In genomic region chr16:48102083-48103008, GRCh38 we compare ENCODE assay signal across 15 cellular contexts. TPM values are rescaled to one million over a fixed set of nuclear protein-coding genes. Genes with fewer than 3 reads are reported as not detected.
DNase-seq lines count a peak whose midpoint lies in the region; ATAC-seq and TF ChIP-seq lines count a peak whose summit lies in the region.
"Had no signal": no experiment of that assay in that cellular context is flagged by ENCODE, and none has a peak within 500 bp of the region (broad histone marks: within the 10 kb centered on the region; RNA-seq: fewer than 3 reads in every experiment).

No MANE protein-coding gene starts in this region.

- H3F3A ChIP-seq in GM23338 (replicated peaks; ENCODE audit: low read depth): no peaks in the 10 kb centered on the region

- H4K20me1 ChIP-seq in GM23338 (replicated peaks; ENCODE audit: insufficient read depth): no peaks in the 10 kb centered on the region

- no peak for ATAC-seq in GM23338

- peaks cover 6% of the 10 kb centered on the region; the same call in 1 of the 2 replicates for H3K9me2 ChIP-seq in GM23338 (ENCODE audit: insufficient read depth)

- H3K36me3 ChIP-seq in GM23338 (ENCODE audit: insufficient read depth): no peaks in the 10 kb centered on the region
- H3K36me3 ChIP-seq: Peyer's patch had no signal

- no peaks in the 10 kb centered on the region for H3K36me3 Mint-ChIP-seq in GM23338 (ENCODE audit: low read depth)

- no peak overlapping the region for H3K27ac Mint-ChIP-seq in GM23338

- peaks cover 5% of the 10 kb centered on the region; the same call in 1 of the 2 replicates for H3K4me1 ChIP-seq in GM23338 (ENCODE audit: insufficient read depth)
- H3K4me1 ChIP-seq: Peyer's patch had no signal

- H3K27ac ChIP-seq in GM23338 (ENCODE audit: low read depth): no peak overlapping the region
- H3K27ac ChIP-seq: C4-2B, Peyer's patch had no signal

- peak overlapping the region; percentile 32; the same call in 1 of the 2 replicates for H2AFZ ChIP-seq in GM23338

- H3K27me3 ChIP-seq in GM23338 (ENCODE audit: insufficient read depth): no peaks in the 10 kb centered on the region
- H3K27me3 ChIP-seq: Peyer's patch had no signal

- TF ChIP-seq CTCF in GM23338 (conservative IDR thresholded peaks at IDR 0.05; ENCODE audit: low read depth in 2 of 2): no peak

- peaks cover 17% of the 10 kb centered on the region for H3K4me1 Mint-ChIP-seq in GM23338

- no peaks in the 10 kb centered on the region; the same call in 2 of the 3 replicates for H3K9me3 Mint-ChIP-seq in GM23338

- no peak overlapping the region for H3K4me3 Mint-ChIP-seq in GM23338

- H3K79me2 ChIP-seq in GM23338 (replicated peaks; ENCODE audit: insufficient read depth): no peaks in the 10 kb centered on the region

- DNase-seq in DMS53 (lab: John Stamatoyannopoulos, UW) (peak; percentile 7), DMS53 treated with DMSO at 0.1 percent for 48 hours (lab: John Stamatoyannopoulos, UW; ENCODE audit: unreplicated experiment) (no peak), GM23338 (ENCODE audit: low spot score) (no peak), NCI-H69 (lab: John Stamatoyannopoulos, UW) (peak; percentile 74), medulla oblongata (ENCODE audit: extremely low spot score) (peak; percentile 9), putamen (ENCODE audit: low spot score) (no peak), SW480 (ENCODE audit: low spot score) (no peak), 8988T (no peak)
- DNase-seq: COR-L47, GF-D8, MM.1S, NCI-H146, Peyer's patch had no signal

- peaks cover 7% of the 10 kb centered on the region for H3K27me3 Mint-ChIP-seq in GM23338 (ENCODE audit: insufficient read depth, low read depth, poor library complexity)

- no peak overlapping the region for H3K4me2 ChIP-seq in GM23338

- no peak overlapping the region for H3K4me3 ChIP-seq in GM23338
- H3K4me3 ChIP-seq: Peyer's patch had no signal

TF ChIP-seq in GM23338, 12 proteins besides CTCF, POLR2A, EP300 and RAD21:
- TF ChIP-seq CREB1 (CRISPR knock-in tag; IDR thresholded peaks at IDR 0.05; ENCODE audit: low read depth) (no peak), POLR2AphosphoS5 (IDR thresholded peaks at IDR 0.05; ENCODE audit: low read depth) (no peak)

RNA-seq across cellular contexts. Expression of gene ABCC12, which starts 53.4 kb away (rescaled TPM):
- not detected in 2 replicates for total RNA-seq in GM23338 (2014; rRNA removed; shearing (Covaris generic))
- not detected in 2 replicates for polyA plus RNA-seq in GM23338 (2016; fragmentation: Nextera tagmentation; extraction: Ambion mirVana)
- total RNA-seq: NCI-H460, Peyer's patch had no signal

Comparison
In these comparisons a context has a peak if more than half of its experiments do, and no peak if none do; other contexts are left out.
1. DNase-seq: peak in DMS53 (single experiment), NCI-H69 (single experiment) and medulla oblongata (single experiment); none in DMS53 treated with DMSO at 0.1 percent for 48 hours (single experiment), GM23338 (single experiment), putamen (single experiment), SW480 (single experiment) and 8988T (single experiment).